In the genomic region with DNA sequence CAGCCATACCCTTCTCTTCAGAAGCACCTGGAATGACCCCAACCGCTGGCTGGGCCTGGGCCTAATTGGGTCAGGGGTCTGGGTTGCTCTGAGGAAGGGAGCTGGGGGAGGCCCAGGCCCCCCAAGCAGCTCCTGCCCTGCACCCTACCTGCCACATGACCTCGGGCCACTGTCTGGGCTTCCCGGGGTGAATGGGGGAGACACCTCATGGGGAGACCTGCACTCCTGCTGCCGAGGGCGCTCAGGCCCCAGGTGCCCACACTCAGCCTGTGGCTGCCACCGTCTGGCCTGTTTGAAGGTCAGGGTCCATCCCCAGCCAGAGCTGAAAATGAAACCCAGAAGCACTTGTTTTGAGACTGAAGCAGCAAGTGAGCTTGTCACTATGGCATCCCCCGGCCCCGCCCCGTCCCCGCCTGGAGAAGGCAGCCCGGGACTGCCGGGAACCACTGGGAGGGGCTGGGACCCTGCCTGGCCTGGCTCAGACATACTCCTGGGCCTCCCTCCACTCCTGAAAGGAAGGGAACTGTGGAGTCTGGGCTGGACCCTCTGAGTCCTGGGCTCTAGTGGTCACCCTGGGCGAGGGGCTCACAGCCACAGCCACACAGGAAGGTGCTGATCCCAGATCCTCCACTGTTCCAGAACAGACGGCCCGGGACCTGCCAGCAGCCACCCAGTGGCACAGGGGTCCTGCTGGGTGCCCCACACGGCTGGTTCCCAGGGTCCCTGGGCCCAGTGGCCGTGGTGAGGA, we compare ENCODE assay signal across 1 cellular context.
TF ChIP-seq lines count a peak whose summit lies in the region.

No MANE protein-coding gene starts in this region.

TF ChIP-seq in HepG2, 621 proteins besides CTCF, POLR2A, EP300 and RAD21 (continued from another document and continues in another):
- TF ChIP-seq, protein P1, sequence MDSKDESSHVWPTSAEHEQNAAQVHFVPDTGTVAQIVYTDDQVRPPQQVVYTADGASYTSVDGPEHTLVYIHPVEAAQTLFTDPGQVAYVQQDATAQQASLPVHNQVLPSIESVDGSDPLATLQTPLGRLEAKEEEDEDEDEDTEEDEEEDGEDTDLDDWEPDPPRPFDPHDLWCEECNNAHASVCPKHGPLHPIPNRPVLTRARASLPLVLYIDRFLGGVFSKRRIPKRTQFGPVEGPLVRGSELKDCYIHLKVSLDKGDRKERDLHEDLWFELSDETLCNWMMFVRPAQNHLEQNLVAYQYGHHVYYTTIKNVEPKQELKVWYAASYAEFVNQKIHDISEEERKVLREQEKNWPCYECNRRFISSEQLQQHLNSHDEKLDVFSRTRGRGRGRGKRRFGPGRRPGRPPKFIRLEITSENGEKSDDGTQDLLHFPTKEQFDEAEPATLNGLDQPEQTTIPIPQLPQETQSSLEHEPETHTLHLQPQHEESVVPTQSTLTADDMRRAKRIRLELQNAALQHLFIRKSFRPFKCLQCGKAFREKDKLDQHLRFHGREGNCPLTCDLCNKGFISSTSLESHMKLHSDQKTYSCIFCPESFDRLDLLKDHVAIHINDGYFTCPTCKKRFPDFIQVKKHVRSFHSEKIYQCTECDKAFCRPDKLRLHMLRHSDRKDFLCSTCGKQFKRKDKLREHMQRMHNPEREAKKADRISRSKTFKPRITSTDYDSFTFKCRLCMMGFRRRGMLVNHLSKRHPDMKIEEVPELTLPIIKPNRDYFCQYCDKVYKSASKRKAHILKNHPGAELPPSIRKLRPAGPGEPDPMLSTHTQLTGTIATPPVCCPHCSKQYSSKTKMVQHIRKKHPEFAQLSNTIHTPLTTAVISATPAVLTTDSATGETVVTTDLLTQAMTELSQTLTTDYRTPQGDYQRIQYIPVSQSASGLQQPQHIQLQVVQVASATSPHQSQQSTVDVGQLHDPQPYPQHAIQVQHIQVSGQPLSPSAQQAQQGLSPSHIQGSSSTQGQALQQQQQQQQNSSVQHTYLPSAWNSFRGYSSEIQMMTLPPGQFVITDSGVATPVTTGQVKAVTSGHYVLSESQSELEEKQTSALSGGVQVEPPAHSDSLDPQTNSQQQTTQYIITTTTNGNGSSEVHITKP (CRISPR knock-in tag; IDR thresholded peaks at IDR 0.05; ENCODE audit: low read depth), result 0 out of 2 replicates have a peak, but pooled peaks have one; percentile 16
- no peak for TF ChIP-seq ZNF660 (CRISPR knock-in tag; IDR thresholded peaks at IDR 0.05; ENCODE audit: borderline replicate concordance, low read depth)
- peak; percentile 92 for TF ChIP-seq ZSCAN22 (CRISPR knock-in tag; IDR thresholded peaks at IDR 0.05)
- no peak for TF ChIP-seq ELF1 (CRISPR knock-in tag; IDR thresholded peaks at IDR 0.05)
- TF ChIP-seq KDM6A (CRISPR knock-in tag; IDR thresholded peaks at IDR 0.05; ENCODE audit: low read depth), result peak; percentile 50; the same call in 1 of the 2 replicates
- 0 out of 2 replicates have a peak, but pooled peaks have one; percentile 17 for TF ChIP-seq ZNF768 (CRISPR knock-in tag; IDR thresholded peaks at IDR 0.05)
- TF ChIP-seq ONECUT2 (CRISPR knock-in tag; IDR thresholded peaks at IDR 0.05), result no peak; the same call in 1 of the 2 replicates
- TF ChIP-seq, protein P2, sequence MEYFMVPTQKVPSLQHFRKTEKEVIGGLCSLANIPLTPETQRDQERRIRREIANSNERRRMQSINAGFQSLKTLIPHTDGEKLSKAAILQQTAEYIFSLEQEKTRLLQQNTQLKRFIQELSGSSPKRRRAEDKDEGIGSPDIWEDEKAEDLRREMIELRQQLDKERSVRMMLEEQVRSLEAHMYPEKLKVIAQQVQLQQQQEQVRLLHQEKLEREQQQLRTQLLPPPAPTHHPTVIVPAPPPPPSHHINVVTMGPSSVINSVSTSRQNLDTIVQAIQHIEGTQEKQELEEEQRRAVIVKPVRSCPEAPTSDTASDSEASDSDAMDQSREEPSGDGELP (IDR thresholded peaks at IDR 0.05; ENCODE audit: borderline replicate concordance, low read depth), result peak; percentile 61; the same call in 1 of the 2 replicates
- no peak for TF ChIP-seq ARID2 (CRISPR knock-in tag; IDR thresholded peaks at IDR 0.05; ENCODE audit: borderline replicate concordance)
- TF ChIP-seq, protein P3, sequence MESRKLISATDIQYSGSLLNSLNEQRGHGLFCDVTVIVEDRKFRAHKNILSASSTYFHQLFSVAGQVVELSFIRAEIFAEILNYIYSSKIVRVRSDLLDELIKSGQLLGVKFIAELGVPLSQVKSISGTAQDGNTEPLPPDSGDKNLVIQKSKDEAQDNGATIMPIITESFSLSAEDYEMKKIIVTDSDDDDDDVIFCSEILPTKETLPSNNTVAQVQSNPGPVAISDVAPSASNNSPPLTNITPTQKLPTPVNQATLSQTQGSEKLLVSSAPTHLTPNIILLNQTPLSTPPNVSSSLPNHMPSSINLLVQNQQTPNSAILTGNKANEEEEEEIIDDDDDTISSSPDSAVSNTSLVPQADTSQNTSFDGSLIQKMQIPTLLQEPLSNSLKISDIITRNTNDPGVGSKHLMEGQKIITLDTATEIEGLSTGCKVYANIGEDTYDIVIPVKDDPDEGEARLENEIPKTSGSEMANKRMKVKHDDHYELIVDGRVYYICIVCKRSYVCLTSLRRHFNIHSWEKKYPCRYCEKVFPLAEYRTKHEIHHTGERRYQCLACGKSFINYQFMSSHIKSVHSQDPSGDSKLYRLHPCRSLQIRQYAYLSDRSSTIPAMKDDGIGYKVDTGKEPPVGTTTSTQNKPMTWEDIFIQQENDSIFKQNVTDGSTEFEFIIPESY (CRISPR knock-in tag; IDR thresholded peaks at IDR 0.05), result peak; percentile 26; the same call in 1 of the 2 replicates
- TF ChIP-seq, protein P4, sequence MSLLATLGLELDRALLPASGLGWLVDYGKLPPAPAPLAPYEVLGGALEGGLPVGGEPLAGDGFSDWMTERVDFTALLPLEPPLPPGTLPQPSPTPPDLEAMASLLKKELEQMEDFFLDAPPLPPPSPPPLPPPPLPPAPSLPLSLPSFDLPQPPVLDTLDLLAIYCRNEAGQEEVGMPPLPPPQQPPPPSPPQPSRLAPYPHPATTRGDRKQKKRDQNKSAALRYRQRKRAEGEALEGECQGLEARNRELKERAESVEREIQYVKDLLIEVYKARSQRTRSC (CRISPR knock-in tag; IDR thresholded peaks at IDR 0.05; ENCODE audit: low read depth), result no peak
- no peak for TF ChIP-seq GTF2F1 (IDR thresholded peaks at IDR 0.05; ENCODE audit: low read length)
- no peak for TF ChIP-seq CENPX (CRISPR knock-in tag; IDR thresholded peaks at IDR 0.05)
- TF ChIP-seq POGK (CRISPR knock-in tag; conservative IDR thresholded peaks at IDR 0.05), result peak; percentile 82
- TF ChIP-seq ZNF775 (CRISPR knock-in tag; IDR thresholded peaks at IDR 0.05; ENCODE audit: borderline replicate concordance), result no peak
- TF ChIP-seq, protein P5, sequence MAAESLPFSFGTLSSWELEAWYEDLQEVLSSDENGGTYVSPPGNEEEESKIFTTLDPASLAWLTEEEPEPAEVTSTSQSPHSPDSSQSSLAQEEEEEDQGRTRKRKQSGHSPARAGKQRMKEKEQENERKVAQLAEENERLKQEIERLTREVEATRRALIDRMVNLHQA (CRISPR knock-in tag; IDR thresholded peaks at IDR 0.05), result no peak
- TF ChIP-seq PRMT3 (CRISPR knock-in tag; IDR thresholded peaks at IDR 0.05; ENCODE audit: borderline replicate concordance, low read depth), result no peak
- TF ChIP-seq CBX2 (IDR thresholded peaks at IDR 0.05; ENCODE audit: low read depth, low read length), result no peak
- peak; percentile 44; the same call in 1 of the 2 replicates for TF ChIP-seq CBX2 (CRISPR knock-in tag; IDR thresholded peaks at IDR 0.05; ENCODE audit: low read depth)
- peak; percentile 75 for TF ChIP-seq GATAD2A (CRISPR knock-in tag; IDR thresholded peaks at IDR 0.05)
- peak; percentile 48; the same call in 1 of the 2 replicates for TF ChIP-seq ZBED4 (CRISPR knock-in tag; IDR thresholded peaks at IDR 0.05; ENCODE audit: borderline replicate concordance)
- TF ChIP-seq NCOA1 (CRISPR knock-in tag; IDR thresholded peaks at IDR 0.05), result no peak
- TF ChIP-seq YEATS2 (CRISPR knock-in tag; IDR thresholded peaks at IDR 0.05; ENCODE audit: borderline replicate concordance), result no peak; the same call in 1 of the 2 replicates
- TF ChIP-seq YEATS4 (CRISPR knock-in tag; IDR thresholded peaks at IDR 0.05; ENCODE audit: borderline replicate concordance), result peak; percentile 27; the same call in 1 of the 2 replicates
- 0 out of 2 replicates have a peak, but pooled peaks have one; percentile 44 for TF ChIP-seq ZNF589 (CRISPR knock-in tag; conservative IDR thresholded peaks at IDR 0.05)
- TF ChIP-seq AGO1 (IDR thresholded peaks at IDR 0.05; ENCODE audit: low read depth, low read length, poor library complexity, severe bottlenecking), result peak; percentile 75
- no peak for TF ChIP-seq NR2C2 (CRISPR knock-in tag; IDR thresholded peaks at IDR 0.05; ENCODE audit: borderline replicate concordance)
- no peak for TF ChIP-seq MEIS2 (CRISPR knock-in tag; IDR thresholded peaks at IDR 0.05)
- no peak for TF ChIP-seq ZBTB4 (CRISPR knock-in tag; IDR thresholded peaks at IDR 0.05; ENCODE audit: borderline replicate concordance)
- TF ChIP-seq, protein P6, sequence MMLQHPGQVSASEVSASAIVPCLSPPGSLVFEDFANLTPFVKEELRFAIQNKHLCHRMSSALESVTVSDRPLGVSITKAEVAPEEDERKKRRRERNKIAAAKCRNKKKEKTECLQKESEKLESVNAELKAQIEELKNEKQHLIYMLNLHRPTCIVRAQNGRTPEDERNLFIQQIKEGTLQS (CRISPR knock-in tag; IDR thresholded peaks at IDR 0.05), result no peak
